In genomic region chr2:237912271-237913192, GRCh38 we compare ENCODE assay signal across 20 cellular contexts. TPM values are rescaled to one million over a fixed set of nuclear protein-coding genes. Genes with fewer than 3 reads are reported as not detected.
"Had no signal": no experiment of that assay in that cellular context is flagged by ENCODE, and none has a peak within 500 bp of the region (broad histone marks: within the 10 kb centered on the region; RNA-seq: fewer than 3 reads in every experiment).

No MANE protein-coding gene starts in this region.

- H3K4me3 ChIP-seq: breast epithelium, esophagus muscularis mucosa, gastroesophageal sphincter, heart left ventricle, ovary had no signal

- H3K4me1 ChIP-seq: breast epithelium, gastroesophageal sphincter had no signal

- H3K27ac ChIP-seq: breast epithelium, ovary had no signal

- H3K27me3 ChIP-seq: breast epithelium, esophagus muscularis mucosa, gastroesophageal sphincter, heart left ventricle, ovary had no signal

- ATAC-seq: activated CD4-positive, alpha-beta T cell treated with anti-CD3 and anti-CD28 coated beads for 36 hours; activated CD8-positive, alpha-beta memory T cell treated with anti-CD3 and anti-CD28 coated beads, Interleukin-2, amount 10 ng/mL, durations not matched to agents 7 days and 5 days; gastroesophageal sphincter; naive thymus-derived CD8-positive, alpha-beta T cell; SK-N-SH treated with all-trans-retinoic acid at 6 μM for 48 hours; T-cell; WTC11 had no signal

- DNase-seq: activated CD4-positive, alpha-beta T cell treated with anti-CD3 and anti-CD28 coated beads for 36 hours; activated CD4-positive, alpha-beta T cell treated with anti-CD3 and anti-CD28 coated beads, Interleukin-2, amount 50 U/mL, for 48 hours; activated CD8-positive, alpha-beta memory T cell treated with anti-CD3 and anti-CD28 coated beads, Interleukin-2, amount 10 ng/mL, durations not matched to agents 7 days and 5 days; activated naive CD4-positive, alpha-beta T cell treated with anti-CD3 and anti-CD28 coated beads for 36 hours; cerebellar nuclear complex; effector CD8-positive, alpha-beta T cell; immature natural killer cell; naive thymus-derived CD8-positive, alpha-beta T cell; stimulated activated naive CD4-positive, alpha-beta T cell; trophoblast cell had no signal

- FAIRE-seq: astrocyte had no signal

- H3K36me3 ChIP-seq: breast epithelium, heart left ventricle, ovary had no signal

- H3K9me3 ChIP-seq: breast epithelium, ovary had no signal

RNA-seq across cellular contexts. Expression of gene RAMP1, which starts 53.1 kb away (rescaled TPM):
- total RNA-seq: naive thymus-derived CD8-positive, alpha-beta T cell; pulmonary artery endothelial cell had no signal
